In genomic region chr2:166372046-166372445, GRCh38 we compare ENCODE assay signal across 20 cellular contexts. TPM values are rescaled to one million over a fixed set of nuclear protein-coding genes. Genes with fewer than 3 reads are reported as not detected.
DNase-seq lines count a peak whose midpoint lies in the region; FAIRE-seq and TF ChIP-seq lines count a peak whose summit lies in the region.
"Had no signal": no experiment of that assay in that cellular context is flagged by ENCODE, and none has a peak within 500 bp of the region (broad histone marks: within the 10 kb centered on the region; RNA-seq: fewer than 3 reads in every experiment).

No MANE protein-coding gene starts in this region.

- H3K27ac ChIP-seq in H1 (ENCODE audit: low read depth, low read length): no peak overlapping the region
- H3K27ac ChIP-seq in trophoblast cell (ENCODE audit: low read depth, low read length): no peak overlapping the region
- H3K27ac ChIP-seq: 22Rv1, Peyer's patch had no signal

- in situ Hi-C loops in ACHN (cut with HindIII; ENCODE audit: low pct_ligation_motif_present, low pct_unique_long_range_greater_than_20kb, low sequenced_read_pairs): no loop called here

- H3K4me1 ChIP-seq in H1 (replicated peaks in 1 of 4; ENCODE audit: control insufficient read depth in 3 of 4, insufficient read depth in 4 of 4, low read length in 3 of 4) (peaks cover 0 to 13% (median 8%) of the 10 kb centered on the region in 4 experiments; a peak in 5 of 7 replicates), trophoblast cell (ENCODE audit: control insufficient read depth in 1 of 2, insufficient read depth in 2 of 2, low read length in 2 of 2) (peaks cover 0 to 6% of the 10 kb centered on the region in 2 experiments)
- H3K4me1 ChIP-seq: Peyer's patch had no signal

- H3K23ac ChIP-seq in H1 (ENCODE audit: insufficient read length) (no peak overlapping the region), trophoblast cell (ENCODE audit: low read length) (no peak overlapping the region)

- H3K27me3 ChIP-seq in H1 (replicated peaks in 1 of 4; ENCODE audit: control insufficient read depth in 3 of 4, extremely low read depth in 1 of 4, insufficient read depth in 3 of 4, low read length in 3 of 4): no peaks in the 10 kb centered on the region; a peak in 1 of 7 replicates
- H3K27me3 ChIP-seq in trophoblast cell (ENCODE audit: insufficient read depth, low read length): no peaks in the 10 kb centered on the region
- H3K27me3 ChIP-seq: Peyer's patch had no signal

- no peak overlapping the region for H2AK5ac ChIP-seq in H1 (ENCODE audit: low read depth, low read length)
- no peak overlapping the region for H2AK5ac ChIP-seq in trophoblast cell (ENCODE audit: low read length)

- H3K4ac ChIP-seq in H1 (replicated peaks; ENCODE audit: insufficient read length, low read depth, low read length) (no peak overlapping the region), trophoblast cell (ENCODE audit: low read depth, low read length) (no peak overlapping the region)

- H4K5ac ChIP-seq in H1 (ENCODE audit: insufficient read length, low read depth, low read length): no peak overlapping the region

- no peak overlapping the region; a peak in 1 of 4 replicates for H3K4me2 ChIP-seq in H1 (ENCODE audit: insufficient read depth in 1 of 2, low read depth in 2 of 2, low read length in 2 of 2)
- H3K4me2 ChIP-seq in trophoblast cell (ENCODE audit: low read length): no peak overlapping the region

- H3K18ac ChIP-seq in H1 (ENCODE audit: extremely low read depth, low read length) (peak overlapping the region; percentile 3; the same call in 1 of the 2 replicates), trophoblast cell (ENCODE audit: low read length) (no peak overlapping the region)

- CTCF ChIA-PET in H1 (lab: Charles Lee; ENCODE audit: partially characterized antibody): interaction anchor here (1.0 kb wide), 1 partner anchor 11 kb away, joined by 7 read pairs; no protein-coding TSS in a partner anchor

- no peak overlapping the region for H3K56ac ChIP-seq in H1 (replicated peaks; ENCODE audit: insufficient read length, low read depth, low read length)

- no peak overlapping the region for H2BK15ac ChIP-seq in H1 (ENCODE audit: low read length)

- H2BK120ac ChIP-seq in H1 (replicated peaks; ENCODE audit: low read depth, low read length): no peak overlapping the region
- no peak overlapping the region for H2BK120ac ChIP-seq in trophoblast cell (ENCODE audit: insufficient read depth, low read length, poor library complexity)

- POLR2A ChIA-PET in H1 (lab: Charles Lee; ENCODE audit: partially characterized antibody): no interaction called here

- no peak overlapping the region for H2BK20ac ChIP-seq in H1 (ENCODE audit: low read length)

- no peak for FAIRE-seq in H1 (lab: Jason Lieb, UNC)
- FAIRE-seq: K562 had no signal

- H4K91ac ChIP-seq in H1 (replicated peaks; ENCODE audit: insufficient read length, low read length) (no peak overlapping the region), trophoblast cell (ENCODE audit: low read depth, low read length) (no peak overlapping the region)

- H2BK12ac ChIP-seq in H1 (ENCODE audit: low read depth, low read length) (no peak overlapping the region), trophoblast cell (ENCODE audit: low read length) (no peak overlapping the region)

- no peak for TF ChIP-seq RAD21 in H1 (IDR thresholded peaks at IDR 0.05 in 1 of 2, conservative IDR thresholded peaks at IDR 0.05 in 1 of 2; ENCODE audit: low read depth in 2 of 2, low read length in 2 of 2)

- H3K14ac ChIP-seq in H1 (ENCODE audit: insufficient read length): no peak overlapping the region
- H3K14ac ChIP-seq in trophoblast cell (ENCODE audit: low read length): no peak overlapping the region

- TF ChIP-seq POLR2A in H1 (IDR thresholded peaks at IDR 0.05; ENCODE audit: control extremely low read depth in 1 of 2, low read depth in 2 of 2, low read length in 2 of 2): no peak

- H3K79me1 ChIP-seq in H1 (ENCODE audit: low read depth, low read length): no peaks in the 10 kb centered on the region
- no peaks in the 10 kb centered on the region for H3K79me1 ChIP-seq in trophoblast cell (ENCODE audit: low read length)

- H3K4me3 ChIP-seq in H1 (ENCODE audit: extremely low read depth in 1 of 4, insufficient read depth in 2 of 4, low read depth in 3 of 4, low read length in 4 of 4): no peak overlapping the region
- H3K4me3 ChIP-seq in trophoblast cell (ENCODE audit: low read depth, low read length): no peak overlapping the region
- H3K4me3 ChIP-seq: K562, Peyer's patch had no signal

- H2AFZ ChIP-seq in H1 (ENCODE audit: low read length) (no peak overlapping the region), trophoblast cell (ENCODE audit: insufficient read depth, low read length, poor library complexity) (no peak overlapping the region)

- H3K9ac ChIP-seq in H1 (replicated peaks in 1 of 4; ENCODE audit: extremely low read depth in 1 of 4, low read depth in 3 of 4, low read length in 3 of 4): no peak overlapping the region
- H3K9ac ChIP-seq in trophoblast cell (ENCODE audit: low read length): no peak overlapping the region

- H3K9me3 ChIP-seq in H1 (ENCODE audit: insufficient read depth in 2 of 2, low read depth in 1 of 2, low read length in 1 of 2) (no peaks in the 10 kb centered on the region), trophoblast cell (ENCODE audit: insufficient read depth, low read depth, low read length) (no peaks in the 10 kb centered on the region)
- H3K9me3 ChIP-seq: Peyer's patch had no signal

- no peak for TF ChIP-seq EP300 in H1 (IDR thresholded peaks at IDR 0.05; ENCODE audit: borderline replicate concordance in 1 of 2, low read depth in 2 of 2, low read length in 2 of 2)

- TF ChIP-seq CTCF in H1 (IDR thresholded peaks at IDR 0.05; ENCODE audit: control extremely low read depth in 1 of 3, insufficient read depth in 1 of 3, low read depth in 1 of 3, low read length in 3 of 3): no peak

- no peaks in the 10 kb centered on the region; a peak in 1 of 4 replicates for H3K79me2 ChIP-seq in H1 (ENCODE audit: control insufficient read depth in 1 of 2, insufficient read depth in 2 of 2, low read length in 2 of 2)
- no peaks in the 10 kb centered on the region for H3K79me2 ChIP-seq in trophoblast cell (ENCODE audit: control insufficient read depth, insufficient read depth, low read length, poor library complexity)

- H4K8ac ChIP-seq in H1 (ENCODE audit: extremely low read depth, insufficient read depth, low read length) (no peak overlapping the region), trophoblast cell (ENCODE audit: low read depth, low read length) (no peak overlapping the region)

- peaks cover 13% of the 10 kb centered on the region for H3K23me2 ChIP-seq in H1 (ENCODE audit: low read depth, low read length)

- H4K20me1 ChIP-seq in H1 (replicated peaks in 1 of 2; ENCODE audit: control insufficient read depth in 1 of 2, insufficient read depth in 2 of 2, low read length in 2 of 2): no peaks in the 10 kb centered on the region

- H3K36me3 ChIP-seq in H1 (ENCODE audit: control insufficient read depth in 2 of 4, insufficient read depth in 4 of 4, low read length in 3 of 4): no peaks in the 10 kb centered on the region
- H3K36me3 ChIP-seq in trophoblast cell (ENCODE audit: control insufficient read depth in 1 of 2, insufficient read depth in 2 of 2, low read length in 2 of 2): no peaks in the 10 kb centered on the region
- H3K36me3 ChIP-seq: Peyer's patch had no signal

- 89% methylated on average over 2 of the region's 2 CpGs; no CpG with 5 or more reads in 1 of the 2 experiments for WGBS in H1 (ENCODE audit: extremely low coverage in 1 of 2, insufficient coverage in 1 of 2, insufficient read length in 1 of 2, insufficient replicate concordance in 2 of 2, low coverage in 1 of 2, low lambda C conversion rate in 2 of 2, missing lambda C conversion rate in 1 of 2), 2 experiments
- no CpG with 5 or more reads among the region's 2 CpGs for WGBS in trophoblast cell (ENCODE audit: extremely low coverage, insufficient coverage, insufficient read length)

- H4K12ac ChIP-seq in trophoblast cell (ENCODE audit: low read depth, low read length): no peak overlapping the region

- H2BK5ac ChIP-seq in H1 (ENCODE audit: low read depth, low read length): no peak overlapping the region
- no peak overlapping the region for H2BK5ac ChIP-seq in trophoblast cell (ENCODE audit: low read depth, low read length, poor library complexity)

- DNase-seq in NCI-H146 (lab: John Stamatoyannopoulos, UW): peak; percentile 5
- DNase-seq in NCI-H146 treated with DMSO at 0.1 percent for 48 hours (lab: John Stamatoyannopoulos, UW; ENCODE audit: unreplicated experiment): no peak
- DNase-seq in NCI-H226: peak; percentile 61
- no peak for DNase-seq in H1 (ENCODE audit: low read depth in 1 of 2, low spot score in 2 of 2)
- peak; percentile 71 to 87 for DNase-seq in trophoblast cell
- no peak for DNase-seq in NCI-H1092 (lab: John Stamatoyannopoulos, UW)
- DNase-seq in NCI-H345 treated with DMSO at 0.1 percent for 48 hours (lab: John Stamatoyannopoulos, UW; ENCODE audit: unreplicated experiment): no peak
- DNase-seq in ACHN: no peak
- DNase-seq: AML-193; Calu3; CD4-positive, CD25-positive, alpha-beta regulatory T cell; DMS79; GF-D8; GOT3; NCI-H187; NCI-H446 treated with DMSO at 0.1 percent for 48 hours; Peyer's patch; Right ventricle myocardium superior had no signal

TF ChIP-seq in H1, 55 proteins besides CTCF, POLR2A, EP300 and RAD21 (continues in another document):
- TF ChIP-seq SIX5 (IDR thresholded peaks at IDR 0.05; ENCODE audit: low read depth, low read length) (no peak), FOSL1 (IDR thresholded peaks at IDR 0.05; ENCODE audit: insufficient read depth, low read depth, low read length) (no peak), SP4 (IDR thresholded peaks at IDR 0.05; ENCODE audit: low read length) (no peak), SIN3A (conservative IDR thresholded peaks at IDR 0.05 in 1 of 2, IDR thresholded peaks at IDR 0.05 in 1 of 2; ENCODE audit: low read depth in 1 of 2, low read length in 2 of 2) (no peak), E2F6 (IDR thresholded peaks at IDR 0.05) (no peak), KDM4A (IDR thresholded peaks at IDR 0.05; ENCODE audit: low read depth, low read length, severe bottlenecking) (no peak), CREB1 (IDR thresholded peaks at IDR 0.05) (no peak)

RNA-seq across cellular contexts. Expression of gene SCN9A, which starts 3.7 kb away (rescaled TPM):
- 6.1 and 6.2 TPM in 2 replicates for total RNA-seq in H1 (2021; fragmentation: NEBNext Ultra II Directional; extraction: Animal tissue kit (Norgen Biotek cat#: 25700))
- 1.6 and 2.0 TPM in 2 replicates for polyA plus RNA-seq in H1 (2011; rRNA removed)
- 2.3 TPM for polyA plus RNA-seq in H1 (2011; cell fraction: cytosol; rRNA removed)
- 4.0 TPM for polyA plus RNA-seq in H1 (2011; cell fraction: nucleus; rRNA removed)
- polyA plus RNA-seq in H1 (2012, experiment 1 of 2): 1.0 to 4.0 TPM (median 2.1 TPM) in 4 replicates
- 0.18 TPM for polyA plus RNA-seq in H1 (2012, experiment 2 of 2)
- polyA plus RNA-seq in H1 (2013, experiment 1 of 2): 6.0 TPM
- 5.2 TPM for polyA plus RNA-seq in H1 (2013, experiment 2 of 2)
- 13.7 and 15.7 TPM in 2 replicates for polyA minus RNA-seq in H1 (2011; rRNA and poly(A)+ RNA removed)
- polyA minus RNA-seq in H1 (2011; cell fraction: cytosol; rRNA and poly(A)+ RNA removed): 4.3 TPM
- polyA minus RNA-seq in H1 (2011; cell fraction: nucleus; rRNA and poly(A)+ RNA removed): 17.8 TPM
- polyA plus RNA-seq in trophoblast cell (2013): 0.29 and 0.36 TPM in 2 replicates
- polyA plus RNA-seq: CD4-positive, CD25-positive, alpha-beta regulatory T cell had no signal

Comparison
In these comparisons a context has a peak if more than half of its experiments do, and no peak if none do; other contexts are left out.
1. DNase-seq: peak in NCI-H146 (single experiment), NCI-H226 (single experiment) and trophoblast cell (2 of 2); none in NCI-H146 treated with DMSO at 0.1 percent for 48 hours (single experiment), H1 (0 of 2), NCI-H1092 (single experiment), NCI-H345 treated with DMSO at 0.1 percent for 48 hours (single experiment) and ACHN (single experiment).